ENCODE assay signal across 9 cellular contexts in the genomic region with DNA sequence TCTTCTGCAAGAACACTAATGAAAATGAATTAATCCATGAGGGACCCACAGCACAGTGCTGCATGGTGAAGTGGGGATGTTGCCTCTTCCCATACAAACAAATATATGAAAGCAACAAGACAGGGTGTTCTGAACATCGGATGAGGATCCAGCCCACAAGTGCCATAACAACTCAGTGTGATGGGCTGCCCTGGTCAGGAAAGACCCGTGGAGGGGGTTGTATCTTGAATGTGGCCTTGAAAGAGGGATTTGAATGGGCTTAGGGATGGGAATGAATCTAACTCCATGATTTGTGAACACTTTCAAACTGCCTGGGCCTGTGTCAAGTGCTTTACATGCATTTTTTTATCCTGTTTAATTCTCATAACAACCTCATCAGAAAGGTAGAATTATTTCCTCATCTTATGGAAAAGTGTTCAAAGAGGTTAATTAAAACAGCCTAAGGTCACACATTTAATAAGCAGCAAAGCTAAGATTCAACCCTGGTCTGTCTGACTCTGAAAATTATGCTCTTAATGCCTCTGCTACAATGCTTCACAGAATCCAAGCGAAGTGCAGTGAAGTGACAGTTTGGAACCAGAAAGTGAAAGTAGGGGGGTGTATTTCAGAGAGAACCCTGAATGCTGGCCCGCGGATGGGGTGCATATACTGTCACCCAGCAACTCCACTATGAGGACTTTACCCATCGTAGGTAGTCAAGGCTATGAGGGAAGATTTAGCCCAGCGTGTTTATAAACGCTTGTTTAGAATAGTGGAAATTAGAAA.
DNase-seq lines count a peak whose midpoint lies in the region; ATAC-seq and TF ChIP-seq lines count a peak whose summit lies in the region.
"Had no signal": no experiment of that assay in that cellular context is flagged by ENCODE, and none has a peak within 500 bp of the region (broad histone marks: within the 10 kb centered on the region; RNA-seq: fewer than 3 reads in every experiment).

No MANE protein-coding gene starts in this region.

- H3K27me3 ChIP-seq in breast epithelium: no peaks in the 10 kb centered on the region

- no peak for TF ChIP-seq CTCF in breast epithelium (IDR thresholded peaks at IDR 0.05)

- TF ChIP-seq POLR2A in breast epithelium (IDR thresholded peaks at IDR 0.05): no peak

- DNase-seq in activated CD4-positive, CD25-positive, alpha-beta regulatory T cell treated with anti-CD3 and anti-CD28 coated beads, Interleukin-2, amount 50 U/mL, for 72 hours: no peak
- DNase-seq in stimulated activated CD4-positive, alpha-beta T cell treated with anti-CD3 and anti-CD28 coated beads, Interleukin-2, amount 100 ng/mL, for 4 hours (ENCODE audit: low read depth): peak; percentile 24
- DNase-seq in breast epithelium (ENCODE audit: low spot score in 2 of 2) (no peak), Ammon's horn (ENCODE audit: low spot score) (no peak), Right ventricle myocardium superior (no peak)
- DNase-seq: left cardiac atrium had no signal

- H3K27ac ChIP-seq in cingulate gyrus (ENCODE audit: low read depth, low read length) (peak overlapping the region; percentile 83), breast epithelium (peak overlapping the region in 1 of 2 donors; percentile 45)

- intact Hi-C loops in breast epithelium (cut with DNase I; ENCODE audit: low total_unique reads): no loop called here
- intact Hi-C loops in Right ventricle myocardium superior (cut with DNase I): no loop called here

- peaks cover 0 to 2% of the 10 kb centered on the region in 2 donors for H3K4me1 ChIP-seq in breast epithelium

- H3K36me3 ChIP-seq in breast epithelium: no peaks in the 10 kb centered on the region

- H3K9me3 ChIP-seq in breast epithelium: no peaks in the 10 kb centered on the region

- H3K4me3 ChIP-seq in breast epithelium: peak overlapping the region in 1 of 3 donors; percentile 42

- ATAC-seq in activated CD4-positive, CD25-positive, alpha-beta regulatory T cell treated with anti-CD3 and anti-CD28 coated beads, Interleukin-2, amount 50 U/mL, for 24 hours: peak; percentile 26 to 39
- ATAC-seq in HG03565 (IDR thresholded peaks at IDR 0.05; ENCODE audit: unreplicated experiment) (peak; percentile 48), Right ventricle myocardium superior (ENCODE audit: poor library complexity) (no peak)
- ATAC-seq: left cardiac atrium had no signal
